In the genomic region with DNA sequence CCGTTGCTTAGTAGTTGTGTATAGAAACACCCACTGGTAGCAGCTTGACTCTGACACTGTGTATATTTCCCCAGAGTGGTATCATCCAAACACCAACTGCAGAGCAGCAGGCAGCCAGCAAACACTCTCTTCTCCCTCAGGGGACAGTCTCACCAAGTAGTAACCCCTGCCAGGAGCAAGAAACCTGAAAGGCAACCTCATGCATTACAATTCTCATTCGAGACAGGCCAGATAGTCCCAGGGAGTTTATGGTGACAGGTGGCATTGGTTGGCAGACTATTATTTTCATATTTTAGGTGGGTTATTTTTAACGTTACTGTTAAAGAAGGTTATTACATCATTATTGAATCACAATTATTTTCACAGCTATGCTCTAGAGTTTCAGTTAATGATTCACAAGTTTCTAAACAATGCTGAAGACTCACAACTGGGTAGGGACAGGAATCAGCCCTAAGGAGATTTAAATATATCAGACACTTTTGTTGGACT, we compare ENCODE assay signal across 24 cellular contexts.
DNase-seq lines count a peak whose midpoint lies in the region; ATAC-seq, FAIRE-seq and TF ChIP-seq lines count a peak whose summit lies in the region.
"Had no signal": no experiment of that assay in that cellular context is flagged by ENCODE, and none has a peak within 500 bp of the region (broad histone marks: within the 10 kb centered on the region; RNA-seq: fewer than 3 reads in every experiment).

No MANE protein-coding gene starts in this region.

- H3K4me1 ChIP-seq in mesenchymal stem cell (ENCODE audit: control insufficient read depth, insufficient read depth, low read depth, low read length), result peaks cover 7% of the 10 kb centered on the region
- H3K4me1 ChIP-seq in ovary (ENCODE audit: insufficient read depth), result no peaks in the 10 kb centered on the region
- H3K4me1 ChIP-seq: ascending aorta, left ventricle myocardium inferior, thyroid gland had no signal

- H2BK120ac ChIP-seq in mesenchymal stem cell (ENCODE audit: low read depth, low read length), result no peak overlapping the region

- no peak overlapping the region for H3K18ac ChIP-seq in mesenchymal stem cell (ENCODE audit: low read depth in 1 of 2, low read length in 2 of 2)

- no peak overlapping the region for H3K4ac ChIP-seq in mesenchymal stem cell (ENCODE audit: low read depth in 1 of 2, low read length in 2 of 2)

- H2BK12ac ChIP-seq in mesenchymal stem cell (ENCODE audit: low read length in 2 of 2), result no peak overlapping the region

- no peak for TF ChIP-seq CTCF in ovary (IDR thresholded peaks at IDR 0.05)

- no peak for ATAC-seq in GM18511 (IDR thresholded peaks at IDR 0.05; ENCODE audit: unreplicated experiment)
- ATAC-seq: naive thymus-derived CD8-positive, alpha-beta T cell; sciatic nerve; stimulated activated naive CD8-positive, alpha-beta T cell treated with anti-CD3 and anti-CD28 coated beads, Interleukin-15, Interleukin-2, amounts not matched to agents 100 U/mL and 50 U/mL, for 24 hours had no signal

- H3K79me1 ChIP-seq in mesenchymal stem cell (replicated peaks; ENCODE audit: low read length, poor library complexity, severe bottlenecking), result no peaks in the 10 kb centered on the region

- H3K27me3 ChIP-seq in mesenchymal stem cell (ENCODE audit: control insufficient read depth in 1 of 2, insufficient read depth in 1 of 2, low read length in 2 of 2) (no peaks in the 10 kb centered on the region), ovary (no peaks in the 10 kb centered on the region)
- H3K27me3 ChIP-seq: ascending aorta, thyroid gland had no signal

- intact Hi-C loops in ovary (cut with DNase I), result no loop called here

- H3K4me2 ChIP-seq in mesenchymal stem cell (ENCODE audit: low read length, poor library complexity, severe bottlenecking), result no peak overlapping the region

- H3K9ac ChIP-seq in mesenchymal stem cell (ENCODE audit: low read length), result no peak overlapping the region

- WGBS in mesenchymal stem cell, result 88% methylated on average over 1 of the region's 3 CpGs
- WGBS in ovary, 3 donors, result 68 to 80% (median 77%) methylated on average over 3 of the region's 3 CpGs

- H3K23ac ChIP-seq in mesenchymal stem cell (ENCODE audit: low read length in 2 of 2), result no peak overlapping the region

- H4K91ac ChIP-seq in mesenchymal stem cell (ENCODE audit: low read length), result no peak overlapping the region

- no peak overlapping the region for H2AFZ ChIP-seq in mesenchymal stem cell (ENCODE audit: low read depth, low read length)

- FAIRE-seq in urothelium cell line (lab: Jason Lieb, UNC), result no peak
- FAIRE-seq: D721Med had no signal

- no peak overlapping the region for H3K14ac ChIP-seq in mesenchymal stem cell (ENCODE audit: low read length in 2 of 2)

- in situ Hi-C loops in Caki2 (cut with HindIII; ENCODE audit: low pct_unique_long_range_greater_than_20kb, low sequenced_read_pairs), result no loop called here

- TF ChIP-seq POLR2A in ovary (IDR thresholded peaks at IDR 0.05), result no peak

- H3K36me3 ChIP-seq in mesenchymal stem cell (ENCODE audit: control insufficient read depth in 1 of 2, insufficient read depth in 2 of 2, low read depth in 1 of 2, low read length in 2 of 2), result no peaks in the 10 kb centered on the region
- no peaks in the 10 kb centered on the region for H3K36me3 ChIP-seq in ovary
- H3K36me3 ChIP-seq: ascending aorta, left ventricle myocardium inferior, thyroid gland had no signal

- no peak overlapping the region for H2BK5ac ChIP-seq in mesenchymal stem cell (ENCODE audit: low read depth, low read length, poor library complexity, severe bottlenecking)

- H4K8ac ChIP-seq in mesenchymal stem cell (ENCODE audit: low read length), result no peak overlapping the region

- H2BK15ac ChIP-seq in mesenchymal stem cell (ENCODE audit: low read depth, poor library complexity, severe bottlenecking), result no peak overlapping the region

- DNase-seq in Caki2 (ENCODE audit: low read depth), result peak; percentile 52
- peak; percentile 47 for DNase-seq in M059J (ENCODE audit: low read depth)
- no peak for DNase-seq in mesenchymal stem cell
- DNase-seq in HuH-7 (ENCODE audit: low spot score), result no peak
- no peak for DNase-seq in ovary
- DNase-seq in urothelium cell line (ENCODE audit: low spot score), result no peak
- DNase-seq: activated CD8-positive, alpha-beta memory T cell treated with anti-CD3 and anti-CD28 coated beads, Interleukin-2, amount 50 U/mL, for 4 hours; effector CD4-positive, alpha-beta T cell; left ventricle myocardium inferior; MM.1S; naive thymus-derived CD8-positive, alpha-beta T cell; NCI-H146; NCI-H526 treated with DMSO at 0.1 percent for 48 hours; occipital lobe; stimulated activated CD4-positive, alpha-beta T cell treated with anti-CD3 and anti-CD28 coated beads, Interleukin-15, amount 100 ng/mL, for 24 hours; stimulated activated naive CD8-positive, alpha-beta T cell treated with anti-CD3 and anti-CD28 coated beads, Interleukin-15, Interleukin-2, amounts not matched to agents 100 U/mL and 50 U/mL, for 24 hours; T-helper 9 cell; thyroid gland had no signal

- H3K9me3 ChIP-seq in mesenchymal stem cell (ENCODE audit: control insufficient read depth, low read length), result no peaks in the 10 kb centered on the region
- H3K9me3 ChIP-seq in ovary, result no peaks in the 10 kb centered on the region
- H3K9me3 ChIP-seq: ascending aorta, left ventricle myocardium inferior, thyroid gland had no signal

- no peak overlapping the region for H2AK5ac ChIP-seq in mesenchymal stem cell (ENCODE audit: low read length, severe bottlenecking)

- no peak overlapping the region for H3K4me3 ChIP-seq in mesenchymal stem cell (ENCODE audit: insufficient read depth in 1 of 2, low read depth in 1 of 2, low read length in 2 of 2)
- no peak overlapping the region for H3K4me3 ChIP-seq in ovary
- H3K4me3 ChIP-seq: ascending aorta, left ventricle myocardium inferior, thyroid gland had no signal

- H3K27ac ChIP-seq in angular gyrus (ENCODE audit: low read depth, low read length), result peak overlapping the region; percentile 18
- peak overlapping the region; percentile 57 for H3K27ac ChIP-seq in mesenchymal stem cell (ENCODE audit: low read length, poor library complexity, severe bottlenecking)
- H3K27ac ChIP-seq in ovary, result no peak overlapping the region
- H3K27ac ChIP-seq: ascending aorta, C4-2B, left ventricle myocardium inferior, thyroid gland had no signal

- TF ChIP-seq EP300 in ovary (IDR thresholded peaks at IDR 0.05), result no peak

Comparison
In these comparisons a context has a peak if more than half of its experiments do, and no peak if none do; other contexts are left out.
1. DNase-seq: peak in Caki2 (single experiment) and M059J (single experiment); none in mesenchymal stem cell (single experiment), HuH-7 (single experiment), ovary (0 of 5) and urothelium cell line (single experiment).
2. H3K27ac ChIP-seq: peak in angular gyrus (single experiment) and mesenchymal stem cell (single experiment); none in ovary (0 of 2).